25 cellular contexts compared by ENCODE assay signal in the genomic region with DNA sequence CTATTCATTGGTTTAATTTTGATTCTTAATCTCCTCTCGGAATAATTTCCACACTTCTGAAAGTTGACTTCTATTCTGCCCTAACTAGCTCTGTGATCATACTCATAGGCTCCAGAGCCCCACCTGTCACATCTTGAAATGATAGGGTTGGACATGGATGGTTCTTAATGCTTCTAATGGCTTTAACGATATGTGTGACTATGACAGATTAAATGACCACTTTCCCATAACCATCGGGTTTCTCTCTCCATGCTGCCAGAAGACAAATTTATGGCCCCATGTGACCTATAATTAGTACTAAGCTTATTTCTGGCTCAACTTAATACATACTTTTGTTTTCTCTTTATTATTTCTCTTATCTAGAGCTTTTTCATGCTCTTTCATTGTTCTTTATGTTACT.
"Had no signal": no experiment of that assay in that cellular context is flagged by ENCODE, and none has a peak within 500 bp of the region (broad histone marks: within the 10 kb centered on the region; RNA-seq: fewer than 3 reads in every experiment).

No MANE protein-coding gene starts in this region.

- H3K4me1 ChIP-seq: adrenal gland, Peyer's patch had no signal

- H3K4me1 Mint-ChIP-seq: activated B cell treated with CpG ODN at 0.5 μM for 24 hours; activated CD4-positive, alpha-beta T cell treated with anti-CD3 and anti-CD28 coated beads, Interleukin-2, amount 10 ng/mL, durations not matched to agents 24 days and 14 days; activated CD8-positive, alpha-beta memory T cell treated with anti-CD3 and anti-CD28 coated beads, Interleukin-2, amount 10 ng/mL, durations not matched to agents 7 days and 5 days; activated naive CD4-positive, alpha-beta T cell treated with anti-CD3 and anti-CD28 coated beads, Interleukin-2, amount 10 ng/mL, durations not matched to agents 7 days and 5 days; activated naive CD8-positive, alpha-beta T cell treated with anti-CD3 and anti-CD28 coated beads for 36 hours; T-helper 17 cell had no signal

- H3K27ac Mint-ChIP-seq: activated B cell treated with CpG ODN at 0.5 μM for 24 hours; activated CD4-positive, alpha-beta T cell treated with anti-CD3 and anti-CD28 coated beads, Interleukin-2, amount 10 ng/mL, durations not matched to agents 24 days and 14 days; activated CD8-positive, alpha-beta memory T cell treated with anti-CD3 and anti-CD28 coated beads, Interleukin-2, amount 10 ng/mL, durations not matched to agents 7 days and 5 days; activated naive CD4-positive, alpha-beta T cell treated with anti-CD3 and anti-CD28 coated beads, Interleukin-2, amount 10 ng/mL, durations not matched to agents 7 days and 5 days; activated naive CD8-positive, alpha-beta T cell treated with anti-CD3 and anti-CD28 coated beads for 36 hours; activated T-cell treated with anti-CD3 and anti-CD28 coated beads, Interleukin-2, amount 50 U/mL, for 72 hours; activated T-helper 2 cell treated with anti-CD3 and anti-CD28 coated beads, Interferon-gamma antibody, Interleukin-2, Interleukin-4, amounts not matched to agents 10 μg/mL and 5 μg/mL and 100 μg/mL, durations not matched to agents 14 hours and 24 hours and 36 hours; T-helper 17 cell had no signal

- H3K9me3 Mint-ChIP-seq: activated B cell treated with CpG ODN at 0.5 μM for 24 hours; activated CD4-positive, alpha-beta T cell treated with anti-CD3 and anti-CD28 coated beads, Interleukin-2, amount 10 ng/mL, durations not matched to agents 24 days and 14 days; activated naive CD4-positive, alpha-beta T cell treated with anti-CD3 and anti-CD28 coated beads, Interleukin-2, amount 10 ng/mL, durations not matched to agents 7 days and 5 days; activated naive CD8-positive, alpha-beta T cell treated with anti-CD3 and anti-CD28 coated beads for 36 hours; activated T-cell treated with anti-CD3 and anti-CD28 coated beads, Interleukin-2, amount 50 U/mL, for 72 hours; activated T-helper 2 cell treated with anti-CD3 and anti-CD28 coated beads, Interferon-gamma antibody, Interleukin-2, Interleukin-4, amounts not matched to agents 10 μg/mL and 5 μg/mL and 100 μg/mL, durations not matched to agents 14 hours and 24 hours and 36 hours had no signal

- H3K27ac ChIP-seq: adrenal gland, Peyer's patch, RWPE1, SJCRH30 had no signal

- DNase-seq: activated B cell treated with CpG ODN at 0.5 μM for 24 hours; activated CD4-positive, alpha-beta T cell treated with anti-CD3 and anti-CD28 coated beads for 1 hour; activated CD4-positive, alpha-beta T cell treated with anti-CD3 and anti-CD28 coated beads, Interleukin-2, amount 10 ng/mL, durations not matched to agents 24 days and 14 days; activated CD4-positive, alpha-beta T cell treated with anti-CD3 and anti-CD28 coated beads, Interleukin-2, amount 50 U/mL, for 48 hours; activated CD8-positive, alpha-beta memory T cell treated with anti-CD3 and anti-CD28 coated beads, Interleukin-2, amount 10 ng/mL, durations not matched to agents 7 days and 5 days; activated gamma-delta T cell treated with Interleukin-2 at 50 U/mL for 16 hours; activated naive CD4-positive, alpha-beta T cell treated with anti-CD3 and anti-CD28 coated beads, Interleukin-2, amount 10 ng/mL, durations not matched to agents 7 days and 5 days; activated naive CD8-positive, alpha-beta T cell treated with anti-CD3 and anti-CD28 coated beads for 36 hours; activated T-cell treated with anti-CD3 and anti-CD28 coated beads, Interleukin-2, amount 50 U/mL, for 72 hours; adrenal gland; anterior cingulate cortex; cerebellar nuclear complex; Karpas-422; MM.1S; NCI-H1930; NCI-H345; NCI-H510A; Peyer's patch; Right ventricle myocardium superior; T-helper 17 cell; T1000 had no signal

- ATAC-seq: activated CD8-positive, alpha-beta memory T cell treated with anti-CD3 and anti-CD28 coated beads, Interleukin-2, amount 10 ng/mL, durations not matched to agents 7 days and 5 days; activated T-cell treated with anti-CD3 and anti-CD28 coated beads, Interleukin-2, amount 50 U/mL, for 72 hours; K562; T-helper 17 cell had no signal

- H3K27me3 ChIP-seq: adrenal gland, Peyer's patch, SJCRH30 had no signal

- H3K4me3 Mint-ChIP-seq: activated B cell treated with CpG ODN at 0.5 μM for 24 hours; activated CD4-positive, alpha-beta T cell treated with anti-CD3 and anti-CD28 coated beads, Interleukin-2, amount 10 ng/mL, durations not matched to agents 24 days and 14 days; activated CD8-positive, alpha-beta memory T cell treated with anti-CD3 and anti-CD28 coated beads, Interleukin-2, amount 10 ng/mL, durations not matched to agents 7 days and 5 days; activated naive CD4-positive, alpha-beta T cell treated with anti-CD3 and anti-CD28 coated beads, Interleukin-2, amount 10 ng/mL, durations not matched to agents 7 days and 5 days; activated naive CD8-positive, alpha-beta T cell treated with anti-CD3 and anti-CD28 coated beads for 36 hours; activated T-cell treated with anti-CD3 and anti-CD28 coated beads, Interleukin-2, amount 50 U/mL, for 72 hours; T-helper 17 cell had no signal

- H3K9me3 ChIP-seq: adrenal gland, Peyer's patch had no signal

- H3K36me3 Mint-ChIP-seq: activated CD8-positive, alpha-beta memory T cell treated with anti-CD3 and anti-CD28 coated beads, Interleukin-2, amount 10 ng/mL, durations not matched to agents 7 days and 5 days; activated naive CD4-positive, alpha-beta T cell treated with anti-CD3 and anti-CD28 coated beads, Interleukin-2, amount 10 ng/mL, durations not matched to agents 7 days and 5 days; activated naive CD8-positive, alpha-beta T cell treated with anti-CD3 and anti-CD28 coated beads for 36 hours had no signal

- H3K36me3 ChIP-seq: adrenal gland, Peyer's patch, SJCRH30 had no signal

- H3K4me3 ChIP-seq: adrenal gland, K562, Peyer's patch, SJCRH30 had no signal
